In the genomic region with DNA sequence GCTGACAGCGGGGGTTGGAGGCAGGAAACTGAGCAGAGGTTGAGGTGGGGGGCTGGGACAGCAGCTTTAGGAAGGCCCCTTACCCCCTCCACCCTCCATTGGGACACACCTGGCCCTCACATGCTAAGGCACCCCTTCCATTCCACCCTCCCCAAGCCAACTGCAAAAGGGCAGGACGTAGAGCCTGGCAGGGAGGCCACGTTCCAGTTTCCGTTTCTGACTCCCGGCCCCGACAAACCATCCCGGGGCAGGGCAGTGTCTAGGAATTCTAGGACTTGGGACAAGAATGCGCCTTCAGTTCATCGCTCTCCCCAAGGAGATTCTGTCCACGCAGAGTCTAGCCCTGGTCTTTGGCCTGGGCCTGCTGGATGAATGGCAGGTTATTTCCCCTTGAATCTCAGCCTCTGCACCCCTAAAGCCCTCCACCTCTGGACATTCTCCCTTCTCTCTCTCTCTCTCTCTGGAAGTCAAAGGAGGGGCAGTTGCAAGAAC, we compare ENCODE assay signal across 1 cellular context.
TF ChIP-seq lines count a peak whose summit lies in the region.

No MANE protein-coding gene starts in this region.

TF ChIP-seq in HepG2, 621 proteins besides CTCF, POLR2A, EP300 and RAD21:
- TF ChIP-seq, protein P1, sequence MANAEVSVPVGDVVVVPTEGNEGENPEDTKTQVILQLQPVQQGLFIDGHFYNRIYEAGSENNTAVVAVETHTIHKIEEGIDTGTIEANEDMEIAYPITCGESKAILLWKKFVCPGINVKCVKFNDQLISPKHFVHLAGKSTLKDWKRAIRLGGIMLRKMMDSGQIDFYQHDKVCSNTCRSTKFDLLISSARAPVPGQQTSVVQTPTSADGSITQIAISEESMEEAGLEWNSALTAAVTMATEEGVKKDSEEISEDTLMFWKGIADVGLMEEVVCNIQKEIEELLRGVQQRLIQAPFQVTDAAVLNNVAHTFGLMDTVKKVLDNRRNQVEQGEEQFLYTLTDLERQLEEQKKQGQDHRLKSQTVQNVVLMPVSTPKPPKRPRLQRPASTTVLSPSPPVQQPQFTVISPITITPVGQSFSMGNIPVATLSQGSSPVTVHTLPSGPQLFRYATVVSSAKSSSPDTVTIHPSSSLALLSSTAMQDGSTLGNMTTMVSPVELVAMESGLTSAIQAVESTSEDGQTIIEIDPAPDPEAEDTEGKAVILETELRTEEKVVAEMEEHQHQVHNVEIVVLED (CRISPR knock-in tag; IDR thresholded peaks at IDR 0.05; ENCODE audit: borderline replicate concordance): no peak
- no peak for TF ChIP-seq ZNF619 (CRISPR knock-in tag; IDR thresholded peaks at IDR 0.05)
- TF ChIP-seq, protein P2, sequence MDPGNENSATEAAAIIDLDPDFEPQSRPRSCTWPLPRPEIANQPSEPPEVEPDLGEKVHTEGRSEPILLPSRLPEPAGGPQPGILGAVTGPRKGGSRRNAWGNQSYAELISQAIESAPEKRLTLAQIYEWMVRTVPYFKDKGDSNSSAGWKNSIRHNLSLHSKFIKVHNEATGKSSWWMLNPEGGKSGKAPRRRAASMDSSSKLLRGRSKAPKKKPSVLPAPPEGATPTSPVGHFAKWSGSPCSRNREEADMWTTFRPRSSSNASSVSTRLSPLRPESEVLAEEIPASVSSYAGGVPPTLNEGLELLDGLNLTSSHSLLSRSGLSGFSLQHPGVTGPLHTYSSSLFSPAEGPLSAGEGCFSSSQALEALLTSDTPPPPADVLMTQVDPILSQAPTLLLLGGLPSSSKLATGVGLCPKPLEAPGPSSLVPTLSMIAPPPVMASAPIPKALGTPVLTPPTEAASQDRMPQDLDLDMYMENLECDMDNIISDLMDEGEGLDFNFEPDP (CRISPR knock-in tag; conservative IDR thresholded peaks at IDR 0.05): 0 out of 2 replicates have a peak, but pooled peaks have one; percentile 68
- TF ChIP-seq, protein P3, sequence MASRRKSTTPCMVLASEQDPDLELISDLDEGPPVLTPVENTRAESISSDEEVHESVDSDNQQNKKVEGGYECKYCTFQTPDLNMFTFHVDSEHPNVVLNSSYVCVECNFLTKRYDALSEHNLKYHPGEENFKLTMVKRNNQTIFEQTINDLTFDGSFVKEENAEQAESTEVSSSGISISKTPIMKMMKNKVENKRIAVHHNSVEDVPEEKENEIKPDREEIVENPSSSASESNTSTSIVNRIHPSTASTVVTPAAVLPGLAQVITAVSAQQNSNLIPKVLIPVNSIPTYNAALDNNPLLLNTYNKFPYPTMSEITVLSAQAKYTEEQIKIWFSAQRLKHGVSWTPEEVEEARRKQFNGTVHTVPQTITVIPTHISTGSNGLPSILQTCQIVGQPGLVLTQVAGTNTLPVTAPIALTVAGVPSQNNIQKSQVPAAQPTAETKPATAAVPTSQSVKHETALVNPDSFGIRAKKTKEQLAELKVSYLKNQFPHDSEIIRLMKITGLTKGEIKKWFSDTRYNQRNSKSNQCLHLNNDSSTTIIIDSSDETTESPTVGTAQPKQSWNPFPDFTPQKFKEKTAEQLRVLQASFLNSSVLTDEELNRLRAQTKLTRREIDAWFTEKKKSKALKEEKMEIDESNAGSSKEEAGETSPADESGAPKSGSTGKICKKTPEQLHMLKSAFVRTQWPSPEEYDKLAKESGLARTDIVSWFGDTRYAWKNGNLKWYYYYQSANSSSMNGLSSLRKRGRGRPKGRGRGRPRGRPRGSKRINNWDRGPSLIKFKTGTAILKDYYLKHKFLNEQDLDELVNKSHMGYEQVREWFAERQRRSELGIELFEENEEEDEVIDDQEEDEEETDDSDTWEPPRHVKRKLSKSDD (CRISPR knock-in tag; IDR thresholded peaks at IDR 0.05; ENCODE audit: low read depth): 0 out of 2 replicates have a peak, but pooled peaks have one; percentile 5
- TF ChIP-seq ZNF781 (CRISPR knock-in tag; IDR thresholded peaks at IDR 0.05; ENCODE audit: borderline replicate concordance, not compliant biosample characterization): no peak
- TF ChIP-seq, protein P4, sequence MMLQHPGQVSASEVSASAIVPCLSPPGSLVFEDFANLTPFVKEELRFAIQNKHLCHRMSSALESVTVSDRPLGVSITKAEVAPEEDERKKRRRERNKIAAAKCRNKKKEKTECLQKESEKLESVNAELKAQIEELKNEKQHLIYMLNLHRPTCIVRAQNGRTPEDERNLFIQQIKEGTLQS (CRISPR knock-in tag; IDR thresholded peaks at IDR 0.05): 0 out of 2 replicates have a peak, but pooled peaks have one; percentile 0
- TF ChIP-seq ZNF317 (CRISPR knock-in tag; IDR thresholded peaks at IDR 0.05): no peak
- TF ChIP-seq, protein P5, sequence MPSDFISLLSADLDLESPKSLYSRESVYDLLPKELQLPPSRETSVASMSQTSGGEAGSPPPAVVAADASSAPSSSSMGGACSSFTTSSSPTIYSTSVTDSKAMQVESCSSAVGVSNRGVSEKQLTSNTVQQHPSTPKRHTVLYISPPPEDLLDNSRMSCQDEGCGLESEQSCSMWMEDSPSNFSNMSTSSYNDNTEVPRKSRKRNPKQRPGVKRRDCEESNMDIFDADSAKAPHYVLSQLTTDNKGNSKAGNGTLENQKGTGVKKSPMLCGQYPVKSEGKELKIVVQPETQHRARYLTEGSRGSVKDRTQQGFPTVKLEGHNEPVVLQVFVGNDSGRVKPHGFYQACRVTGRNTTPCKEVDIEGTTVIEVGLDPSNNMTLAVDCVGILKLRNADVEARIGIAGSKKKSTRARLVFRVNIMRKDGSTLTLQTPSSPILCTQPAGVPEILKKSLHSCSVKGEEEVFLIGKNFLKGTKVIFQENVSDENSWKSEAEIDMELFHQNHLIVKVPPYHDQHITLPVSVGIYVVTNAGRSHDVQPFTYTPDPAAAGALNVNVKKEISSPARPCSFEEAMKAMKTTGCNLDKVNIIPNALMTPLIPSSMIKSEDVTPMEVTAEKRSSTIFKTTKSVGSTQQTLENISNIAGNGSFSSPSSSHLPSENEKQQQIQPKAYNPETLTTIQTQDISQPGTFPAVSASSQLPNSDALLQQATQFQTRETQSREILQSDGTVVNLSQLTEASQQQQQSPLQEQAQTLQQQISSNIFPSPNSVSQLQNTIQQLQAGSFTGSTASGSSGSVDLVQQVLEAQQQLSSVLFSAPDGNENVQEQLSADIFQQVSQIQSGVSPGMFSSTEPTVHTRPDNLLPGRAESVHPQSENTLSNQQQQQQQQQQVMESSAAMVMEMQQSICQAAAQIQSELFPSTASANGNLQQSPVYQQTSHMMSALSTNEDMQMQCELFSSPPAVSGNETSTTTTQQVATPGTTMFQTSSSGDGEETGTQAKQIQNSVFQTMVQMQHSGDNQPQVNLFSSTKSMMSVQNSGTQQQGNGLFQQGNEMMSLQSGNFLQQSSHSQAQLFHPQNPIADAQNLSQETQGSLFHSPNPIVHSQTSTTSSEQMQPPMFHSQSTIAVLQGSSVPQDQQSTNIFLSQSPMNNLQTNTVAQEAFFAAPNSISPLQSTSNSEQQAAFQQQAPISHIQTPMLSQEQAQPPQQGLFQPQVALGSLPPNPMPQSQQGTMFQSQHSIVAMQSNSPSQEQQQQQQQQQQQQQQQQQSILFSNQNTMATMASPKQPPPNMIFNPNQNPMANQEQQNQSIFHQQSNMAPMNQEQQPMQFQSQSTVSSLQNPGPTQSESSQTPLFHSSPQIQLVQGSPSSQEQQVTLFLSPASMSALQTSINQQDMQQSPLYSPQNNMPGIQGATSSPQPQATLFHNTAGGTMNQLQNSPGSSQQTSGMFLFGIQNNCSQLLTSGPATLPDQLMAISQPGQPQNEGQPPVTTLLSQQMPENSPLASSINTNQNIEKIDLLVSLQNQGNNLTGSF (CRISPR knock-in tag; IDR thresholded peaks at IDR 0.05): peak; percentile 2; the same call in 1 of the 2 replicates
